27 cellular contexts compared by ENCODE assay signal in the genomic region with DNA sequence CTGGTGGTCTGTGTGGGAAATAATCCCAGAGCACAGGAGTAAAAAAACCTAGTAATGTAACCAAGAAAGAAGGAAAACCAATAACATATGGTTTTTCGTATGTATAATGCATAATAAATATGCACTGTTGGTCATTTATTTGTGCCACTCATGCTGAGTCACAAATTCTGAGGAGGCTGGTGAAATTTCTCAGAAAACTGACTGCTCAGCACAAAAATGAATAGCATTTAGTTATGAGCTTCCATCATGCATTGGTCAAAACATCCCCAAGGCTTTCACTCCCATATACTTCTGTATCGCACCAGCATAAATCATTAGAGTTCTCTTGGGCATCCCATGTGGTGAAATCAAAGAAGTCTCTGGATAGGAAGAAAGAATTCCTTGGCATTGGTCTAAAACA.
"Had no signal": no experiment of that assay in that cellular context is flagged by ENCODE, and none has a peak within 500 bp of the region (broad histone marks: within the 10 kb centered on the region; RNA-seq: fewer than 3 reads in every experiment).

No MANE protein-coding gene starts in this region.

- H3K27ac ChIP-seq: stomach, suprapubic skin, testis, thoracic aorta, thyroid gland, tibial artery, tibial nerve, transverse colon, upper lobe of left lung, upper lobe of right lung, uterus, vagina had no signal

- DNase-seq: stimulated activated CD4-positive, alpha-beta T cell treated with anti-CD3 and anti-CD28 coated beads, Interleukin-2, amount 100 ng/mL, for 48 hours; stimulated activated CD4-positive, alpha-beta T cell treated with anti-CD3 and anti-CD28 coated beads, Interleukin-4, amount 100 ng/mL, for 1 hour; stimulated activated CD4-positive, alpha-beta T cell treated with anti-CD3 and anti-CD28 coated beads, Interleukin-4, amount 100 ng/mL, for 24 hours; stimulated activated CD4-positive, alpha-beta T cell treated with anti-CD3 and anti-CD28 coated beads, Interleukin-4, amount 100 ng/mL, for 4 hours; stimulated activated CD8-positive, alpha-beta memory T cell treated with anti-CD3 and anti-CD28 coated beads, Interleukin-4, amount 100 ng/mL, for 48 hours; stimulated activated naive B cell treated with anti-CD40 and anti-IgM and Interleukin-4, amounts not matched to agents 10 μg/mL and 1 μg/mL and 100 μg/mL, for 72 hours; stimulated activated naive CD4-positive, alpha-beta T cell; stimulated activated naive CD4-positive, alpha-beta T cell treated with Interleukin-2 at 50 U/mL for 16 hours; stimulated activated naive CD8-positive, alpha-beta T cell treated with anti-CD3 and anti-CD28 coated beads, Interleukin-15, amount 100 ng/mL, for 72 hours; stimulated activated naive CD8-positive, alpha-beta T cell treated with anti-CD3 and anti-CD28 coated beads, Interleukin-15, Interleukin-2, amounts not matched to agents 100 U/mL and 50 U/mL, for 24 hours; stomach; substantia nigra; testis; thyroid gland; tibial artery; transverse colon; trophoblast cell; upper lobe of left lung; upper lobe of right lung; uterus had no signal

- ATAC-seq: stimulated activated effector memory CD8-positive, alpha-beta T cell treated with anti-CD3 and anti-CD28 coated beads, Interleukin-12 subunit alpha, Interleukin-12 subunit beta, amount 100 ng/mL, for 72 hours; stimulated activated memory B cell treated with anti-CD40 and anti-IgM and Interleukin-4, amounts not matched to agents 10 μg/mL and 1 μg/mL and 100 μg/mL, for 72 hours; stimulated activated naive B cell treated with anti-CD40 and anti-IgM and Interleukin-4, amounts not matched to agents 10 μg/mL and 1 μg/mL and 100 μg/mL, for 72 hours; stimulated activated naive CD8-positive, alpha-beta T cell treated with anti-CD3 and anti-CD28 coated beads, Interleukin-15, amount 100 ng/mL, for 72 hours; stimulated activated naive CD8-positive, alpha-beta T cell treated with anti-CD3 and anti-CD28 coated beads, Interleukin-15, Interleukin-2, amounts not matched to agents 100 U/mL and 50 U/mL, for 24 hours; upper lobe of right lung had no signal

- H3K36me3 ChIP-seq: stomach, suprapubic skin, thoracic aorta, thyroid gland, tibial artery, tibial nerve, transverse colon, upper lobe of left lung, upper lobe of right lung, uterus, vagina had no signal

- H3K9me3 ChIP-seq: suprapubic skin, testis, thoracic aorta, thyroid gland, tibial artery, tibial nerve, transverse colon, upper lobe of left lung, upper lobe of right lung, uterus, vagina had no signal

- H3K4me3 ChIP-seq: stomach, suprapubic skin, testis, thoracic aorta, thyroid gland, tibial artery, tibial nerve, transverse colon, upper lobe of left lung, upper lobe of right lung, uterus, vagina had no signal

- H3K27me3 ChIP-seq: stomach, suprapubic skin, testis, thyroid gland, tibial artery, tibial nerve, transverse colon, upper lobe of left lung, upper lobe of right lung, uterus, vagina had no signal

- FAIRE-seq: urothelium cell line had no signal

- H3K4me1 ChIP-seq: stomach, suprapubic skin, testis, thyroid gland, tibial artery, tibial nerve, transverse colon, upper lobe of left lung, upper lobe of right lung, uterus, vagina had no signal
